Comparison of ENCODE assay signal across 14 cellular contexts in the genomic region with DNA sequence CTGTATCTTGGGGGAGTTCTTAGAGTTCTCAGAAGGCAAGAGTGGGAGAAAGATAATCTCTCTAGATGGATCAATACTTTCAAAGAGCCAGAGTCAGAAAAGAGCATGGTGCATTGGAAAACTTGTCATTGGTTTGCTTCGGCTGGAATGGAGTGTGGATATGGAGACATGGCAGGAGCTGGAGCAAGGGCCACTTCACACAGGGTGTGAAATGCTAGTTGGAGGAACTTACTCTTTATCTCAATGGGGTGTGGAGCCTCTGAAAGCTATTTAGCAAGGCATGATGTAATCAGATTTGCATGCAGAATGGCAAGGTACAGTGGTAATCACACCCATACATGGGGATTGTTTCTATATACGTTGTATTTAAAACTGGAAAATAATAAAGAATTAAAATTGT. TPM values are rescaled to one million over a fixed set of nuclear protein-coding genes. Genes with fewer than 3 reads are reported as not detected.
A peak's percentile ranks its signal among the peaks of the same experiment; 100 is the strongest.
DNase-seq lines count a peak whose midpoint lies in the region; ATAC-seq and TF ChIP-seq lines count a peak whose summit lies in the region.
"Had no signal": no experiment of that assay in that cellular context is flagged by ENCODE, and none has a peak within 500 bp of the region (broad histone marks: within the 10 kb centered on the region; RNA-seq: fewer than 3 reads in every experiment).

No MANE protein-coding gene starts in this region.

- H2AFZ ChIP-seq in hepatocyte: no peak overlapping the region

- no peak for DNase-seq in left cardiac atrium
- no peak for DNase-seq in right atrium auricular region (ENCODE audit: low spot score)
- DNase-seq in Peyer's patch: peak in 1 of 3 donors; percentile 74
- DNase-seq in hepatocyte (ENCODE audit: low spot score): peak; percentile 65
- DNase-seq in upper lobe of left lung: peak in 1 of 2 donors; percentile 76
- no peak for DNase-seq in activated naive CD4-positive, alpha-beta T cell treated with anti-CD3 and anti-CD28 coated beads, Interleukin-2, amount 50 U/mL, for 72 hours (ENCODE audit: low spot score in 2 of 2)
- DNase-seq in GM13976 (ENCODE audit: low spot score): no peak
- no peak for DNase-seq in foreskin fibroblast
- DNase-seq: activated CD4-positive, alpha-beta T cell treated with anti-CD3 and anti-CD28 coated beads, Interleukin-2, amount 50 U/mL, for 4 hours; DMS53; NCI-H1048; NCI-H2227 treated with DMSO at 0.1 percent for 48 hours; nucleus accumbens; spleen had no signal

- intact Hi-C loops in left cardiac atrium (cut with DNase I): no loop called here

- peaks cover 0 to 4% of the 10 kb centered on the region in 2 donors for H3K9me3 Mint-ChIP-seq in activated naive CD4-positive, alpha-beta T cell treated with anti-CD3 and anti-CD28 coated beads, Interleukin-2, amount 50 U/mL, for 72 hours

- no peak overlapping the region for H3K27ac Mint-ChIP-seq in activated naive CD4-positive, alpha-beta T cell treated with anti-CD3 and anti-CD28 coated beads, Interleukin-2, amount 50 U/mL, for 72 hours

- TF ChIP-seq POLR2A in Peyer's patch (IDR thresholded peaks at IDR 0.05) (peak in 1 of 2 donors; percentile 82), upper lobe of left lung (IDR thresholded peaks at IDR 0.05) (no peak)

- WGBS in hepatocyte (ENCODE audit: low lambda C conversion rate, missing lambda C conversion rate): 46% methylated on average over 2 of the region's 2 CpGs
- WGBS in upper lobe of left lung, 2 donors: 41 to 54% methylated on average over 2 of the region's 2 CpGs

- H3K36me3 ChIP-seq in right atrium auricular region: no peaks in the 10 kb centered on the region
- no peaks in the 10 kb centered on the region for H3K36me3 ChIP-seq in Peyer's patch
- no peaks in the 10 kb centered on the region for H3K36me3 ChIP-seq in hepatocyte (replicated peaks; ENCODE audit: insufficient read depth, low read depth)
- H3K36me3 ChIP-seq in upper lobe of left lung: no peaks in the 10 kb centered on the region
- H3K36me3 ChIP-seq: spleen had no signal

- H3K27me3 ChIP-seq in right atrium auricular region: no peaks in the 10 kb centered on the region
- no peaks in the 10 kb centered on the region for H3K27me3 ChIP-seq in Peyer's patch
- H3K27me3 ChIP-seq in hepatocyte: no peaks in the 10 kb centered on the region
- H3K27me3 ChIP-seq in upper lobe of left lung: no peaks in the 10 kb centered on the region
- H3K27me3 ChIP-seq: spleen had no signal

- H3K79me2 ChIP-seq in hepatocyte: no peaks in the 10 kb centered on the region

- no peaks in the 10 kb centered on the region for H4K20me1 ChIP-seq in hepatocyte (ENCODE audit: insufficient read depth, poor library complexity, severe bottlenecking)

- H3K9me2 ChIP-seq in hepatocyte (replicated peaks; ENCODE audit: insufficient read depth): no peaks in the 10 kb centered on the region

- no peak overlapping the region for H3K4me2 ChIP-seq in hepatocyte

- H3K4me1 ChIP-seq in right atrium auricular region (no peaks in the 10 kb centered on the region), Peyer's patch (peaks cover 0 to 52% (median 2%) of the 10 kb centered on the region in 4 donors), hepatocyte (ENCODE audit: insufficient read depth) (peaks cover 59% of the 10 kb centered on the region), upper lobe of left lung (peaks cover 0 to 26% (median 2%) of the 10 kb centered on the region in 4 donors)

- in situ Hi-C loops in GM13976 (cut with MboI; ENCODE audit: low sequenced_read_pairs, unreplicated experiment): no loop called here

- TF ChIP-seq CTCF in right atrium auricular region (IDR thresholded peaks at IDR 0.05): no peak
- TF ChIP-seq CTCF in Peyer's patch (IDR thresholded peaks at IDR 0.05): no peak
- no peak for TF ChIP-seq CTCF in hepatocyte (IDR thresholded peaks at IDR 0.05; ENCODE audit: poor library complexity)
- TF ChIP-seq CTCF in upper lobe of left lung (IDR thresholded peaks at IDR 0.05): no peak
- TF ChIP-seq CTCF in GM13976 (IDR thresholded peaks at IDR 0.05; ENCODE audit: borderline replicate concordance, control extremely low read depth, extremely low read depth, insufficient read depth, missing control alignments): no peak
- TF ChIP-seq CTCF in foreskin fibroblast (IDR thresholded peaks at IDR 0.05; ENCODE audit: low read depth, low read length): no peak

- H3K9me3 ChIP-seq in right atrium auricular region (no peaks in the 10 kb centered on the region), Peyer's patch (no peaks in the 10 kb centered on the region), hepatocyte (ENCODE audit: low read depth) (no peaks in the 10 kb centered on the region), upper lobe of left lung (no peaks in the 10 kb centered on the region)
- H3K9me3 ChIP-seq: spleen had no signal

- H3K27ac ChIP-seq in right atrium auricular region (no peak overlapping the region), Peyer's patch (peak overlapping the region in 3 of 4 donors; percentile 45 to 92 (median 84)), hepatocyte (peak overlapping the region; percentile 97), upper lobe of left lung (peak overlapping the region in 2 of 4 donors; percentile 49 to 63)
- H3K27ac ChIP-seq: spleen had no signal

- peak; percentile 67 to 77 for ATAC-seq in left cardiac atrium
- peak; percentile 58 to 82 for ATAC-seq in upper lobe of left lung (ENCODE audit: low FRiP score in 2 of 2)
- ATAC-seq in activated naive CD4-positive, alpha-beta T cell treated with anti-CD3 and anti-CD28 coated beads, Interleukin-2, amount 50 U/mL, for 72 hours: no peak

- TF ChIP-seq EP300 in upper lobe of left lung (IDR thresholded peaks at IDR 0.05): peak in 1 of 4 donors; percentile 43

- no peak overlapping the region for H3K4me3 ChIP-seq in right atrium auricular region
- no peak overlapping the region for H3K4me3 ChIP-seq in Peyer's patch
- no peak overlapping the region for H3K4me3 ChIP-seq in hepatocyte
- H3K4me3 ChIP-seq in upper lobe of left lung: no peak overlapping the region
- H3K4me3 ChIP-seq in foreskin fibroblast (ENCODE audit: low read depth in 1 of 2, low read length in 2 of 2): no peak overlapping the region
- H3K4me3 ChIP-seq: spleen had no signal

- no peaks in the 10 kb centered on the region for H3K36me3 Mint-ChIP-seq in activated naive CD4-positive, alpha-beta T cell treated with anti-CD3 and anti-CD28 coated beads, Interleukin-2, amount 50 U/mL, for 72 hours

RNA-seq across cellular contexts. Expression of gene PAQR8, which starts 31.5 kb away (rescaled TPM):
- total RNA-seq in left cardiac atrium (1 to 10 TPM; 3.0 to 3.9 TPM), right atrium auricular region (1 to 10 TPM; 2.6 to 5.6 TPM), Peyer's patch (100 to 1,000 TPM in 3 of 4 donors, 1 to 10 TPM in 1; 9.1 to 300 (median 210) TPM), hepatocyte (34.0 and 36.9 TPM in 2 replicates), upper lobe of left lung (10 to 100 TPM in 3 of 6 donors, 1 to 10 TPM in 3; 3.4 to 21.6 (median 9.3) TPM)
- 20.3 and 20.8 TPM in 2 replicates for polyA plus RNA-seq in hepatocyte
- 10 to 100 TPM in 1 of 2 donors, 1 to 10 TPM in 1; 8.0 to 11.4 TPM for total RNA-seq in activated naive CD4-positive, alpha-beta T cell treated with anti-CD3 and anti-CD28 coated beads, Interleukin-2, amount 50 U/mL, for 72 hours

RNA-seq across cellular contexts. Expression of gene MCM3, which starts 45.9 kb away (rescaled TPM):
- total RNA-seq in left cardiac atrium (10 to 100 TPM; 27.2 to 28.4 TPM), right atrium auricular region (10 to 100 TPM; 18.5 to 20.8 TPM), Peyer's patch (10 to 100 TPM; 24.9 to 71.8 (median 30.4) TPM), hepatocyte (36.4 and 40.7 TPM in 2 replicates), upper lobe of left lung (10 to 100 TPM; 20.4 to 35.9 (median 28.2) TPM)
- 32.6 and 33.8 TPM in 2 replicates for polyA plus RNA-seq in hepatocyte
- 100 to 1,000 TPM; 239 to 276 TPM for total RNA-seq in activated naive CD4-positive, alpha-beta T cell treated with anti-CD3 and anti-CD28 coated beads, Interleukin-2, amount 50 U/mL, for 72 hours

Comparison
In these comparisons a context has a peak if more than half of its experiments do, and no peak if none do; other contexts are left out.
1. ATAC-seq: peak in left cardiac atrium (2 of 2) and upper lobe of left lung (2 of 2); none in activated naive CD4-positive, alpha-beta T cell treated with anti-CD3 and anti-CD28 coated beads, Interleukin-2, amount 50 U/mL, for 72 hours (0 of 2).
2. H3K27ac ChIP-seq: peak in Peyer's patch (3 of 4) and hepatocyte (single experiment); none in right atrium auricular region (0 of 2).